Comparison of ENCODE assay signal across 34 cellular contexts in the genomic region with DNA sequence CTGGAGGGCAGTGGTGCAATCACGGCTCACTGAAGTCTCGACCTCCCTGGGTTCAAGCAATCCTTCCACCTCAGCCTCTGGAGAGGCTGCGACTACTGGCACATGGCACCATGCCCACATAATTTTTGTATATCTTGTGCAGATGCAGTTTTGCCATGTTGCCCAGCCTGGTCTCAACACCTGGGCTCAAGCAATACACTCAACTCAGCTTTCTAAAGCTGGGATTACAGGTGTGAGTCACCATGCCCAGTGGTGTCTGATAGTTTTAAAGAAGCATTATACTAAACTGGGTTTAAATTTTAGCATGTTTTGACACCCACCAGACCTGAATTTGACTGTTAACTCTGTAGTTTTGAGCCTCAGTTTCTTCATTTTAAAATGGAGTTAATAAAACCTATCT.
"Had no signal": no experiment of that assay in that cellular context is flagged by ENCODE, and none has a peak within 500 bp of the region (broad histone marks: within the 10 kb centered on the region; RNA-seq: fewer than 3 reads in every experiment).

No MANE protein-coding gene starts in this region.

- H3K4me3 ChIP-seq: adrenal gland, body of pancreas, breast epithelium, MG63, Peyer's patch had no signal

- DNase-seq: activated B cell treated with CpG ODN at 0.5 μM for 24 hours; activated CD4-positive, alpha-beta memory T cell treated with anti-CD3 and anti-CD28 coated beads for 36 hours; activated CD4-positive, alpha-beta T cell treated with anti-CD3 and anti-CD28 coated beads for 4 hours; activated CD4-positive, alpha-beta T cell treated with anti-CD3 and anti-CD28 coated beads, Interleukin-2, amount 50 U/mL, for 1 hour; activated CD4-positive, CD25-positive, alpha-beta regulatory T cell treated with anti-CD3 and anti-CD28 coated beads, Interleukin-2, amount 50 U/mL, for 72 hours; activated CD8-positive, alpha-beta memory T cell treated with anti-CD3 and anti-CD28 coated beads, Interleukin-2, amount 50 U/mL, for 4 hours; activated gamma-delta T cell treated with Interleukin-2 at 50 U/mL for 16 hours; activated naive CD4-positive, alpha-beta T cell treated with anti-CD3 and anti-CD28 coated beads for 36 hours; activated T-cell treated with anti-CD3 and anti-CD28 coated beads for 4 hours; activated T-cell treated with anti-CD3 and anti-CD28 coated beads, Interleukin-2, amount 50 U/mL, for 4 hours; adrenal gland; body of pancreas; central memory CD4-positive, alpha-beta T cell; Kasumi-1; KG1; MG63; NCI-H1048; NCI-H1417; NCI-H187 treated with DMSO at 0.1 percent for 48 hours; NCI-H226; NCI-H446 treated with DMSO at 0.1 percent for 48 hours; NCI-H524 treated with DMSO at 0.1 percent for 48 hours; NK-92 treated with Interleukin-12 subunit alpha and Interleukin-12 subunit beta, amount 100 ng/mL, for 24 hours; PC-3; Peyer's patch; Right ventricle myocardium superior; SW 1271; T-helper 1 cell; T-helper 2 cell; T-helper 9 cell had no signal

- H3K27ac ChIP-seq: adrenal gland, body of pancreas, breast epithelium, Peyer's patch, RWPE1, VCaP had no signal

- ATAC-seq: activated naive CD4-positive, alpha-beta T cell treated with anti-CD3 and anti-CD28 coated beads, Interleukin-2, amount 50 U/mL, for 72 hours; activated T-cell treated with anti-CD3 and anti-CD28 coated beads, Interleukin-2, amount 50 U/mL, for 4 hours; body of pancreas; PC-3 had no signal
